ENCODE assay signal across 1 cellular context in the genomic region with DNA sequence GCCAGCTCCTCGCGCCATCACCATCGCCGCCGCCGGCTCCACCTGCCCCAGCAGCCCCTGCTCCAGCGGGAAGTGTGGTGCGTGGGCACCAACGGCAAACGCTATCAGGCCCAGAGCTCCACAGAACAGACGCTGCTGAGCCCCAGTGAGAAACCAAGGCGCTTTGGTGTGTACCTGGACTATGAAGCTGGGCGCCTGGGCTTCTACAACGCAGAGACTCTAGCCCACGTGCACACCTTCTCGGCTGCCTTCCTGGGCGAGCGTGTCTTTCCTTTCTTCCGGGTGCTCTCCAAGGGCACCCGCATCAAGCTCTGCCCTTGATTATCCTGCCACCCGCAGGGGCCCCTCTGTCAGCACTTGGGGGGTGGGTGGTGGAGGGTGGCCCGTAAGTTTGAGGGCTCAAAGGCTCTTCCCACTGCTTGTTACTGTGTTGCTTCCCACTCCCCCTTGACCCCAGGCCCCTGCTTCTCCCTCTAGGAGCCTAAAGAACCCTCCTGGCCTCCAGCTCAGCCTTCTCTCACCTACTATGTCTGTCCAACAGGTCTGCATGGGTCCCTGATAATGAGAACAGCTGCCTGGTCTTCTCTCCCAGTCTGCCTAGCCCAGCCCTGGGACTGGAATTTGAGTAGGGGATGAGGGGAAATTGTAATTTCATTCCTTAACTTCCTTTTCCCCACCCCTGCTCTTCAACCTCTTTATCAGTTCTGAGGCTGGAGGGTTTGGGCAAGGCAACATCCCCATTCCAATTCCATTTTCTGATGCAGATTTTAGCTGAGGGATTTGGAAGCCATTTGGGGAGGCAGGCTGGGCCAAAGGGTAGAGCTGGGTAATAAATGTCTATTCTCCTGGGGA.
A peak's percentile ranks its signal among the peaks of the same experiment; 100 is the strongest.
TF ChIP-seq lines count a peak whose summit lies in the region.

No MANE protein-coding gene starts in this region.

TF ChIP-seq in A549, 52 proteins besides CTCF, POLR2A, EP300 and RAD21 (continued from another document):
- TF ChIP-seq, protein P1, sequence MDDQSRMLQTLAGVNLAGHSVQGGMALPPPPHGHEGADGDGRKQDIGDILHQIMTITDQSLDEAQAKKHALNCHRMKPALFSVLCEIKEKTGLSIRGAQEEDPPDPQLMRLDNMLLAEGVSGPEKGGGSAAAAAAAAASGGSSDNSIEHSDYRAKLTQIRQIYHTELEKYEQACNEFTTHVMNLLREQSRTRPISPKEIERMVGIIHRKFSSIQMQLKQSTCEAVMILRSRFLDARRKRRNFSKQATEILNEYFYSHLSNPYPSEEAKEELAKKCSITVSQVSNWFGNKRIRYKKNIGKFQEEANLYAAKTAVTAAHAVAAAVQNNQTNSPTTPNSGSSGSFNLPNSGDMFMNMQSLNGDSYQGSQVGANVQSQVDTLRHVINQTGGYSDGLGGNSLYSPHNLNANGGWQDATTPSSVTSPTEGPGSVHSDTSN (IDR thresholded peaks at IDR 0.05) = no peak; the same call in 1 of the 2 replicates
- TF ChIP-seq GATA3 (IDR thresholded peaks at IDR 0.05; ENCODE audit: borderline replicate concordance) (no peak), ZC3H11A (IDR thresholded peaks at IDR 0.05) (no peak), CHD2 (IDR thresholded peaks at IDR 0.05; ENCODE audit: low read length, partially characterized antibody) (peak; percentile 23), HOXA7 (CRISPR knock-in tag; IDR thresholded peaks at IDR 0.05) (peak; percentile 92), CBX2 (IDR thresholded peaks at IDR 0.05; ENCODE audit: borderline replicate concordance, low read depth) (no peak), ZFP36 (IDR thresholded peaks at IDR 0.05; ENCODE audit: borderline replicate concordance, partially characterized antibody) (no peak), ESRRA (IDR thresholded peaks at IDR 0.05; ENCODE audit: borderline replicate concordance, low read length) (no peak), FOXS1 (CRISPR knock-in tag; IDR thresholded peaks at IDR 0.05) (no peak), JUN (IDR thresholded peaks at IDR 0.05) (peak in 1 of 2 experiments; percentile 5; a peak in 3 of 5 replicates), SREBF2 (IDR thresholded peaks at IDR 0.05) (no peak), SMC3 (IDR thresholded peaks at IDR 0.05) (no peak), ZNF302 (CRISPR knock-in tag; IDR thresholded peaks at IDR 0.05) (no peak), HEYL (CRISPR knock-in tag; IDR thresholded peaks at IDR 0.05) (no peak), HDAC2 (IDR thresholded peaks at IDR 0.05) (no peak), NFE2L2 (conservative IDR thresholded peaks at IDR 0.05; ENCODE audit: low read length) (no peak), FOSB (CRISPR knock-in tag; IDR thresholded peaks at IDR 0.05) (peak; percentile 77), POLR2AphosphoS2 (conservative IDR thresholded peaks at IDR 0.05; ENCODE audit: low read length) (no peak), CEBPB (IDR thresholded peaks at IDR 0.05) (no peak), RARB (CRISPR knock-in tag; IDR thresholded peaks at IDR 0.05) (0 out of 2 replicates have a peak, but pooled peaks have one; percentile 25), MAFK (IDR thresholded peaks at IDR 0.05; ENCODE audit: partially characterized antibody) (no peak), RCOR1 (IDR thresholded peaks at IDR 0.05; ENCODE audit: low read depth, low read length) (no peak), JUNB (IDR thresholded peaks at IDR 0.05) (no peak), HOXB13 (CRISPR knock-in tag; IDR thresholded peaks at IDR 0.05; ENCODE audit: low read depth) (no peak), MYC (IDR thresholded peaks at IDR 0.05; ENCODE audit: borderline replicate concordance, low read length) (no peak), CHD4 (IDR thresholded peaks at IDR 0.05; ENCODE audit: borderline replicate concordance) (no peak), FOSL2 (IDR thresholded peaks at IDR 0.05) (no peak), FOSL2 (CRISPR knock-in tag; IDR thresholded peaks at IDR 0.05) (no peak), TP53 (CRISPR knock-in tag; IDR thresholded peaks at IDR 0.05) (no peak), HOXB5 (CRISPR knock-in tag; IDR thresholded peaks at IDR 0.05) (peak; percentile 28; the same call in 1 of the 2 replicates), KDM5A (IDR thresholded peaks at IDR 0.05) (no peak)
- TF ChIP-seq, protein P2, sequence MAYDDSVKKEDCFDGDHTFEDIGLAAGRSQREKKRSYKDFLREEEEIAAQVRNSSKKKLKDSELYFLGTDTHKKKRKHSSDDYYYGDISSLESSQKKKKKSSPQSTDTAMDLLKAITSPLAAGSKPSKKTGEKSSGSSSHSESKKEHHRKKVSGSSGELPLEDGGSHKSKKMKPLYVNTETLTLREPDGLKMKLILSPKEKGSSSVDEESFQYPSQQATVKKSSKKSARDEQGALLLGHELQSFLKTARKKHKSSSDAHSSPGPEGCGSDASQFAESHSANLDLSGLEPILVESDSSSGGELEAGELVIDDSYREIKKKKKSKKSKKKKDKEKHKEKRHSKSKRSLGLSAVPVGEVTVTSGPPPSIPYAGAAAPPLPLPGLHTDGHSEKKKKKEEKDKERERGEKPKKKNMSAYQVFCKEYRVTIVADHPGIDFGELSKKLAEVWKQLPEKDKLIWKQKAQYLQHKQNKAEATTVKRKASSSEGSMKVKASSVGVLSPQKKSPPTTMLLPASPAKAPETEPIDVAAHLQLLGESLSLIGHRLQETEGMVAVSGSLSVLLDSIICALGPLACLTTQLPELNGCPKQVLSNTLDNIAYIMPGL (CRISPR knock-in tag; IDR thresholded peaks at IDR 0.05; ENCODE audit: borderline replicate concordance) = no peak
- TF ChIP-seq, protein P3, sequence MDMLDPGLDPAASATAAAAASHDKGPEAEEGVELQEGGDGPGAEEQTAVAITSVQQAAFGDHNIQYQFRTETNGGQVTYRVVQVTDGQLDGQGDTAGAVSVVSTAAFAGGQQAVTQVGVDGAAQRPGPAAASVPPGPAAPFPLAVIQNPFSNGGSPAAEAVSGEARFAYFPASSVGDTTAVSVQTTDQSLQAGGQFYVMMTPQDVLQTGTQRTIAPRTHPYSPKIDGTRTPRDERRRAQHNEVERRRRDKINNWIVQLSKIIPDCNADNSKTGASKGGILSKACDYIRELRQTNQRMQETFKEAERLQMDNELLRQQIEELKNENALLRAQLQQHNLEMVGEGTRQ (IDR thresholded peaks at IDR 0.05) = no peak
- TF ChIP-seq, protein P4, sequence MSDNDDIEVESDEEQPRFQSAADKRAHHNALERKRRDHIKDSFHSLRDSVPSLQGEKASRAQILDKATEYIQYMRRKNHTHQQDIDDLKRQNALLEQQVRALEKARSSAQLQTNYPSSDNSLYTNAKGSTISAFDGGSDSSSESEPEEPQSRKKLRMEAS (IDR thresholded peaks at IDR 0.05) = no peak
- TF ChIP-seq, protein P5, sequence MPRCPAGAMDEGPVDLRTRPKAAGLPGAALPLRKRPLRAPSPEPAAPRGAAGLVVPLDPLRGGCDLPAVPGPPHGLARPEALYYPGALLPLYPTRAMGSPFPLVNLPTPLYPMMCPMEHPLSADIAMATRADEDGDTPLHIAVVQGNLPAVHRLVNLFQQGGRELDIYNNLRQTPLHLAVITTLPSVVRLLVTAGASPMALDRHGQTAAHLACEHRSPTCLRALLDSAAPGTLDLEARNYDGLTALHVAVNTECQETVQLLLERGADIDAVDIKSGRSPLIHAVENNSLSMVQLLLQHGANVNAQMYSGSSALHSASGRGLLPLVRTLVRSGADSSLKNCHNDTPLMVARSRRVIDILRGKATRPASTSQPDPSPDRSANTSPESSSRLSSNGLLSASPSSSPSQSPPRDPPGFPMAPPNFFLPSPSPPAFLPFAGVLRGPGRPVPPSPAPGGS (IDR thresholded peaks at IDR 0.05) = peak; percentile 71; the same call in 1 of the 3 replicates
- TF ChIP-seq, protein P6, sequence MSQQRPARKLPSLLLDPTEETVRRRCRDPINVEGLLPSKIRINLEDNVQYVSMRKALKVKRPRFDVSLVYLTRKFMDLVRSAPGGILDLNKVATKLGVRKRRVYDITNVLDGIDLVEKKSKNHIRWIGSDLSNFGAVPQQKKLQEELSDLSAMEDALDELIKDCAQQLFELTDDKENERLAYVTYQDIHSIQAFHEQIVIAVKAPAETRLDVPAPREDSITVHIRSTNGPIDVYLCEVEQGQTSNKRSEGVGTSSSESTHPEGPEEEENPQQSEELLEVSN (IDR thresholded peaks at IDR 0.05; ENCODE audit: borderline replicate concordance, low read depth) = no peak
